In genomic region chr18:77057043-77057442, GRCh38 we compare ENCODE assay signal across 8 cellular contexts.
DNase-seq lines count a peak whose midpoint lies in the region; ATAC-seq lines count a peak whose summit lies in the region.

No MANE protein-coding gene starts in this region.

- peaks cover 89% of the 10 kb centered on the region for H3K4me1 ChIP-seq in CD8-positive, alpha-beta memory T cell (ENCODE audit: insufficient read depth, low read length)
- peaks cover 86% of the 10 kb centered on the region for H3K4me1 ChIP-seq in effector memory CD4-positive, alpha-beta T cell (ENCODE audit: control insufficient read depth, insufficient read depth, low read length, poor library complexity, severe bottlenecking)
- peaks cover 28 to 34% of the 10 kb centered on the region in 2 donors for H3K4me1 ChIP-seq in neuronal stem cell (ENCODE audit: control insufficient read depth in 2 of 2, insufficient read depth in 1 of 2, low read depth in 1 of 2, low read length in 2 of 2)

- no peak overlapping the region for H4K91ac ChIP-seq in neuronal stem cell (ENCODE audit: low read depth, low read length, poor library complexity)

- H2BK120ac ChIP-seq in neuronal stem cell (ENCODE audit: low read depth, low read length) = no peak overlapping the region

- peak overlapping the region; percentile 83 to 98 (median 93) for H3K27ac Mint-ChIP-seq in CD8-positive, alpha-beta memory T cell

- no CpG with 5 or more reads among the region's 4 CpGs for WGBS in neuronal stem cell (ENCODE audit: extremely low coverage in 2 of 2, insufficient read length in 2 of 2, insufficient replicate concordance in 1 of 2), 2 donors

- no peak overlapping the region for H3K14ac ChIP-seq in neuronal stem cell (ENCODE audit: low read length)

- H4K8ac ChIP-seq in neuronal stem cell (ENCODE audit: low read depth, low read length) = no peak overlapping the region

- H3K9me3 ChIP-seq in CD8-positive, alpha-beta memory T cell (ENCODE audit: low read length) = no peaks in the 10 kb centered on the region
- no peaks in the 10 kb centered on the region for H3K9me3 ChIP-seq in effector memory CD4-positive, alpha-beta T cell (ENCODE audit: control insufficient read depth, low read length)
- H3K9me3 ChIP-seq in neuronal stem cell (replicated peaks in 1 of 2; ENCODE audit: control insufficient read depth in 2 of 2, insufficient read depth in 1 of 2, low read depth in 1 of 2, low read length in 2 of 2) = no peaks in the 10 kb centered on the region

- no peak overlapping the region for H2AK5ac ChIP-seq in neuronal stem cell (ENCODE audit: low read depth, low read length)

- H2BK5ac ChIP-seq in neuronal stem cell (ENCODE audit: low read length) = no peak overlapping the region

- H3K4me3 Mint-ChIP-seq in CD8-positive, alpha-beta memory T cell = peak overlapping the region in 6 of 7 donors; percentile 53 to 89 (median 80)

- in situ Hi-C loops in ACHN (cut with HindIII; ENCODE audit: low pct_ligation_motif_present, low pct_unique_long_range_greater_than_20kb, low sequenced_read_pairs) = no loop called here

- no peak overlapping the region for H3K4me3 ChIP-seq in CD8-positive, alpha-beta memory T cell (ENCODE audit: low read length)
- no peak overlapping the region for H3K4me3 ChIP-seq in effector memory CD4-positive, alpha-beta T cell (ENCODE audit: insufficient read depth, low read depth, low read length, poor library complexity, severe bottlenecking)
- H3K4me3 ChIP-seq in neuronal stem cell (ENCODE audit: low read length in 2 of 2) = no peak overlapping the region

- H3K4ac ChIP-seq in neuronal stem cell (ENCODE audit: low read length) = no peak overlapping the region

- no peaks in the 10 kb centered on the region for H3K79me1 ChIP-seq in neuronal stem cell (ENCODE audit: low read depth, low read length)

- ATAC-seq in GM18909 (IDR thresholded peaks at IDR 0.05; ENCODE audit: poor library complexity, unreplicated experiment) = no peak

- peak overlapping the region; percentile 83 for H2AFZ ChIP-seq in neuronal stem cell (ENCODE audit: low read length)

- H2BK15ac ChIP-seq in neuronal stem cell (ENCODE audit: low read length) = no peak overlapping the region

- no peaks in the 10 kb centered on the region for H3K9me3 Mint-ChIP-seq in CD8-positive, alpha-beta memory T cell

- no peak overlapping the region for H3K23ac ChIP-seq in neuronal stem cell (ENCODE audit: low read depth, low read length, poor library complexity)

- CTCF ChIA-PET in CD8-positive, alpha-beta memory T cell (lab: Charles Lee) = interaction anchor here (0.9 to 3.2 kb wide), 4 partner anchors 44 to 154 kb away, joined by 3 to 13 read pairs (median 6); no protein-coding TSS in a partner anchor

- no peaks in the 10 kb centered on the region for H3K27me3 ChIP-seq in CD8-positive, alpha-beta memory T cell (ENCODE audit: insufficient read depth, low read length, poor library complexity, severe bottlenecking)
- H3K27me3 ChIP-seq in effector memory CD4-positive, alpha-beta T cell (replicated peaks; ENCODE audit: control insufficient read depth, insufficient read depth, low read length, poor library complexity, severe bottlenecking) = no peaks in the 10 kb centered on the region
- H3K27me3 ChIP-seq in neuronal stem cell (ENCODE audit: control insufficient read depth in 3 of 3, insufficient read depth in 3 of 3, low read depth in 1 of 3, low read length in 3 of 3) = peaks cover 0 to 3% (median 0%) of the 10 kb centered on the region in 3 experiments

- POLR2A ChIA-PET in CD8-positive, alpha-beta memory T cell (lab: Charles Lee) = interaction anchor here (0.6 kb wide), 1 partner anchor 82 kb away, joined by 3 read pairs; no protein-coding TSS in a partner anchor

- H3K9ac ChIP-seq in neuronal stem cell (ENCODE audit: low read depth, low read length, poor library complexity) = no peak overlapping the region

- H3K18ac ChIP-seq in neuronal stem cell (ENCODE audit: low read length) = no peak overlapping the region

- H3K27me3 Mint-ChIP-seq in CD8-positive, alpha-beta memory T cell = no peaks in the 10 kb centered on the region

- no peak overlapping the region for H3K4me2 ChIP-seq in neuronal stem cell (ENCODE audit: insufficient read depth, low read length, poor library complexity, severe bottlenecking)

- H3K27ac ChIP-seq in CD8-positive, alpha-beta memory T cell (ENCODE audit: low read depth, low read length) = no peak overlapping the region
- peak overlapping the region; percentile 90 for H3K27ac ChIP-seq in effector memory CD4-positive, alpha-beta T cell (ENCODE audit: insufficient read depth, low read length, poor library complexity, severe bottlenecking)
- no peak overlapping the region for H3K27ac ChIP-seq in neuronal stem cell (replicated peaks; ENCODE audit: low read length)

- H2BK12ac ChIP-seq in neuronal stem cell (ENCODE audit: low read length) = no peak overlapping the region

- DNase-seq in CD8-positive, alpha-beta memory T cell = no peak
- DNase-seq in NCI-H2196 (lab: John Stamatoyannopoulos, UW; ENCODE audit: unreplicated experiment) (peak; percentile 36), neuronal stem cell (ENCODE audit: low spot score) (no peak), 8988T (no peak), ACHN (no peak), NCI-H2081 treated with DMSO at 0.1 percent for 48 hours (lab: John Stamatoyannopoulos, UW) (no peak)
- no peak for DNase-seq in effector memory CD4-positive, alpha-beta T cell

- H3K36me3 ChIP-seq in CD8-positive, alpha-beta memory T cell (ENCODE audit: insufficient read depth, low read length) = peaks cover 4% of the 10 kb centered on the region
- H3K36me3 ChIP-seq in effector memory CD4-positive, alpha-beta T cell (ENCODE audit: control insufficient read depth, insufficient read depth, low read length) = no peaks in the 10 kb centered on the region
- no peaks in the 10 kb centered on the region for H3K36me3 ChIP-seq in neuronal stem cell (replicated peaks in 1 of 2; ENCODE audit: control insufficient read depth in 2 of 2, insufficient read depth in 2 of 2, low read length in 2 of 2)

- peaks cover 0 to 32% (median 5%) of the 10 kb centered on the region in 3 donors for H3K36me3 Mint-ChIP-seq in CD8-positive, alpha-beta memory T cell

- peaks cover 84 to 87% (median 87%) of the 10 kb centered on the region in 3 donors for H3K4me1 Mint-ChIP-seq in CD8-positive, alpha-beta memory T cell
